In genomic region chr13:20704459-20705069, GRCh38 we compare ENCODE assay signal across 8 cellular contexts. TPM values are rescaled to one million over a fixed set of nuclear protein-coding genes. Genes with fewer than 3 reads are reported as not detected.
DNase-seq lines count a peak whose midpoint lies in the region; ATAC-seq and TF ChIP-seq lines count a peak whose summit lies in the region.

No MANE protein-coding gene starts in this region.

- no peak overlapping the region for H3K9ac ChIP-seq in HUES6 (ENCODE audit: low read length)

- peaks cover 9 to 24% (median 15%) of the 10 kb centered on the region in 3 donors for H3K27me3 Mint-ChIP-seq in naive B cell

- intact Hi-C loops in left lung (cut with DNase I): no loop called here

- H3K36me3 Mint-ChIP-seq in naive B cell: peaks cover 0 to 4% of the 10 kb centered on the region in 2 donors

- peaks cover 61% of the 10 kb centered on the region for H3K27me3 ChIP-seq in HUES6 (ENCODE audit: control insufficient read depth, insufficient read depth, low read length)
- peaks cover 5% of the 10 kb centered on the region for H3K27me3 ChIP-seq in BE2C
- peaks cover 6 to 37% of the 10 kb centered on the region in 2 donors for H3K27me3 ChIP-seq in left lung

- CTCF ChIA-PET in AG04449 (lab: Yijun Ruan, JAX): interaction anchor here (0.8 to 2.7 kb wide), 16 partner anchors 9 to 578 kb away, joined by 3 to 19 read pairs (median 4); no protein-coding TSS in a partner anchor

- peaks cover 11% of the 10 kb centered on the region for H3K4me1 ChIP-seq in HUES6 (ENCODE audit: control insufficient read depth, insufficient read depth, low read length)
- H3K4me1 ChIP-seq in BE2C: no peaks in the 10 kb centered on the region
- peaks cover 0 to 14% of the 10 kb centered on the region in 2 donors for H3K4me1 ChIP-seq in left lung

- TF ChIP-seq CTCF in AG04449 (IDR thresholded peaks at IDR 0.05; ENCODE audit: insufficient read depth, low read length, missing control alignments): no peak
- no peak for TF ChIP-seq CTCF in choroid plexus epithelial cell (conservative IDR thresholded peaks at IDR 0.05; ENCODE audit: low read depth, low read length)
- no peak for TF ChIP-seq CTCF in BE2C (IDR thresholded peaks at IDR 0.05; ENCODE audit: low read depth, low read length)
- TF ChIP-seq CTCF in left lung (IDR thresholded peaks at IDR 0.05): no peak

- H3K4me1 Mint-ChIP-seq in naive B cell: peaks cover 4 to 12% (median 8%) of the 10 kb centered on the region in 3 donors

- H3K4me3 ChIP-seq in AG04449 (ENCODE audit: low read depth, low read length): peak overlapping the region; percentile 66
- H3K4me3 ChIP-seq in HUES6 (ENCODE audit: low read depth, low read length): peak overlapping the region; percentile 70
- peak overlapping the region; percentile 67 for H3K4me3 ChIP-seq in choroid plexus epithelial cell (ENCODE audit: low read depth, low read length)
- no peak overlapping the region for H3K4me3 ChIP-seq in BE2C (ENCODE audit: low read depth, low read length)
- peak overlapping the region in 1 of 2 donors; percentile 36 for H3K4me3 ChIP-seq in left lung

- peak overlapping the region in 1 of 6 donors; percentile 86 for H3K27ac Mint-ChIP-seq in naive B cell

- ATAC-seq in naive B cell (ENCODE audit: low read depth in 2 of 2): no peak
- ATAC-seq in left lung: no peak
- ATAC-seq in GM18909 (IDR thresholded peaks at IDR 0.05; ENCODE audit: poor library complexity, unreplicated experiment): no peak

- H3K9me3 ChIP-seq in HUES6 (ENCODE audit: control insufficient read depth, insufficient read depth, low read depth, low read length): no peaks in the 10 kb centered on the region
- no peaks in the 10 kb centered on the region for H3K9me3 ChIP-seq in BE2C
- H3K9me3 ChIP-seq in left lung: no peaks in the 10 kb centered on the region

- peak overlapping the region; percentile 66 to 94 (median 74) for H3K4me3 Mint-ChIP-seq in naive B cell

- POLR2A ChIA-PET in AG04449 (lab: Yijun Ruan, JAX): interaction anchor here (0.6 kb wide), 1 partner anchor 18 kb away, joined by 3 read pairs; no protein-coding TSS in a partner anchor

- H3K36me3 ChIP-seq in HUES6 (ENCODE audit: control insufficient read depth, insufficient read depth, low read length) (no peaks in the 10 kb centered on the region), BE2C (no peaks in the 10 kb centered on the region), left lung (no peaks in the 10 kb centered on the region)

- H3K27ac ChIP-seq in HUES6 (ENCODE audit: low read depth, low read length) (no peak overlapping the region), left lung (no peak overlapping the region)

- DNase-seq in AG04449 (ENCODE audit: low read depth, low spot score) (no peak), choroid plexus epithelial cell (ENCODE audit: low read depth) (no peak), naive B cell (no peak), BE2C (no peak), left lung (no peak), middle frontal gyrus (ENCODE audit: extremely low spot score, low spot score) (no peak)

- peaks cover 0 to 3% (median 0%) of the 10 kb centered on the region in 7 donors for H3K9me3 Mint-ChIP-seq in naive B cell

RNA-seq across cellular contexts. Expression of gene IL17D, which starts 1.1 kb away (rescaled TPM):
- under 1 TPM in 2 of 6 donors, not detected in 4; 0.22 to 0.35 TPM for polyA plus RNA-seq in naive B cell (ENCODE audit: low read depth in 6 of 6)
- 2.6 TPM for polyA plus RNA-seq in BE2C (2012; ENCODE audit: insufficient read depth, insufficient read length, low read depth)
- 1 to 10 TPM; 1.1 to 3.6 TPM for total RNA-seq in left lung
